In the genomic region with DNA sequence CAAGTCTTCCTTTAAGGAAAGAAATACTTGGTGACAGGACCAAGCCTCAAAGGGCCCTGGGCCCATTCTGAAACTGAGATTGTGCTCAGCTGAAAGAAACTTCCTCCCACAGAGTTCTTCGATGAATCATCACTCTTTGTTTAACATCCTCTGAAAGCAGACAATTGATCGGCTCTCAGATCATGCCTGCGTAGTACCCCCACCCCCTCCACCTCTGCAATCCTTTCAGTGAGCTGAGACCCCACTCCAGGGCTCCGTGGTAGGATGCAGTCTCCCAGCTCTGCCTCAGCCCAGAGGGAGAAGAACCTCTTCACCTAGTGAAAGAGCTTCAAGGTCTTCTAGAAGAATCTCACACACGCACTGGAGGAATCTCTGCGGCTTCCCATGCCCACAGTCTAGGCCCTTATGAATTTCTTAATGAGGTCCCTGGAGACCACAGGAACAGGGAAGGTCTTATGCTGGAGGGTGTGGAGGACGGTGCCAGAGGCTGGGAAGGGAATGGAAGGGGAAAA, we compare ENCODE assay signal across 9 cellular contexts.
DNase-seq lines count a peak whose midpoint lies in the region; ATAC-seq, FAIRE-seq and TF ChIP-seq lines count a peak whose summit lies in the region.
"Had no signal": no experiment of that assay in that cellular context is flagged by ENCODE, and none has a peak within 500 bp of the region (broad histone marks: within the 10 kb centered on the region; RNA-seq: fewer than 3 reads in every experiment).

No MANE protein-coding gene starts in this region.

- DNase-seq in A549 (ENCODE audit: low read depth in 1 of 2, low spot score in 1 of 2) (no peak), non-pigmented ciliary epithelial cell (ENCODE audit: low read depth) (peak; percentile 37), NCI-H748 treated with DMSO at 0.1 percent for 48 hours (lab: John Stamatoyannopoulos, UW) (no peak), erythroblast (lab: John Stamatoyannopoulos, UW) (no peak), NCI-H345 treated with DMSO at 0.1 percent for 48 hours (lab: John Stamatoyannopoulos, UW; ENCODE audit: unreplicated experiment) (no peak)
- peak; percentile 46 for DNase-seq in activated naive CD4-positive, alpha-beta T cell treated with anti-CD3 and anti-CD28 coated beads, Interleukin-2, amount 10 ng/mL, durations not matched to agents 7 days and 5 days

- peak overlapping the region; percentile 6 for H3K27ac Mint-ChIP-seq in activated naive CD4-positive, alpha-beta T cell treated with anti-CD3 and anti-CD28 coated beads, Interleukin-2, amount 10 ng/mL, durations not matched to agents 7 days and 5 days

- H3K4me1 Mint-ChIP-seq in activated naive CD4-positive, alpha-beta T cell treated with anti-CD3 and anti-CD28 coated beads, Interleukin-2, amount 10 ng/mL, durations not matched to agents 7 days and 5 days = peaks cover 54% of the 10 kb centered on the region

- peaks cover 64% of the 10 kb centered on the region for H3K27me3 Mint-ChIP-seq in activated naive CD4-positive, alpha-beta T cell treated with anti-CD3 and anti-CD28 coated beads, Interleukin-2, amount 10 ng/mL, durations not matched to agents 7 days and 5 days

- no peak for TF ChIP-seq EP300 in A549 (IDR thresholded peaks at IDR 0.05)

- FAIRE-seq in A549 (lab: Jason Lieb, UNC) = no peak

- TF ChIP-seq POLR2A in A549 (IDR thresholded peaks at IDR 0.05; ENCODE audit: low read length) (no peak), erythroblast (IDR thresholded peaks at IDR 0.05; ENCODE audit: low read length) (no peak)

- H3K9ac ChIP-seq in HUES48 (ENCODE audit: low read depth, low read length) = peak overlapping the region; percentile 32; the same call in 1 of the 2 replicates

- peak overlapping the region; percentile 34; the same call in 2 of the 3 replicates for H3K4me2 ChIP-seq in A549

- H3K27me3 ChIP-seq in HUES48 (ENCODE audit: control insufficient read depth, insufficient read depth, low read length) = peaks cover 39% of the 10 kb centered on the region

- peak overlapping the region in 1 of 2 experiments; percentile 11; a peak in 1 of 6 replicates for H3K27ac ChIP-seq in A549
- H3K27ac ChIP-seq in HUES48 (ENCODE audit: low read depth, low read length) = peak overlapping the region; percentile 96
- H3K27ac ChIP-seq: neutrophil had no signal

- no peaks in the 10 kb centered on the region for H3K36me3 ChIP-seq in HUES48 (ENCODE audit: control insufficient read depth, insufficient read depth, low read length)
- H3K36me3 ChIP-seq: neutrophil had no signal

- no peak overlapping the region for H3K4me3 Mint-ChIP-seq in activated naive CD4-positive, alpha-beta T cell treated with anti-CD3 and anti-CD28 coated beads, Interleukin-2, amount 10 ng/mL, durations not matched to agents 7 days and 5 days

- no peak for TF ChIP-seq CTCF in A549 (IDR thresholded peaks at IDR 0.05)

- H3K4me3 ChIP-seq in A549 (no peak overlapping the region), HUES48 (ENCODE audit: low read depth, low read length) (peak overlapping the region; percentile 28; the same call in 1 of the 2 replicates)

- 41% methylated on average over 6 of the region's 7 CpGs for WGBS in A549 (ENCODE audit: missing lambda C conversion rate)

- ATAC-seq in A549 = no peak
- ATAC-seq in GM21423 (IDR thresholded peaks at IDR 0.05; ENCODE audit: unreplicated experiment) = peak; percentile 32

- H3K9me3 ChIP-seq in A549 (no peaks in the 10 kb centered on the region), HUES48 (ENCODE audit: control insufficient read depth, insufficient read depth, low read length) (no peaks in the 10 kb centered on the region)
- H3K9me3 ChIP-seq: neutrophil had no signal

- CTCF ChIA-PET in A549 (lab: Yijun Ruan, JAX) = interaction anchor here (1.2 kb wide), 1 partner anchor 26 kb away, joined by 3 read pairs; no protein-coding TSS in a partner anchor
- CTCF ChIA-PET in activated naive CD4-positive, alpha-beta T cell treated with anti-CD3 and anti-CD28 coated beads, Interleukin-2, amount 10 ng/mL, durations not matched to agents 7 days and 5 days (lab: Charles Lee) = interaction anchor here (1.0 to 1.2 kb wide), 2 partner anchors 26 to 341 kb away, joined by 3 to 4 read pairs; no protein-coding TSS in a partner anchor

- TF ChIP-seq RAD21 in A549 (conservative IDR thresholded peaks at IDR 0.05 in 1 of 2, IDR thresholded peaks at IDR 0.05 in 1 of 2) = no peak

- H3K36me3 Mint-ChIP-seq in activated naive CD4-positive, alpha-beta T cell treated with anti-CD3 and anti-CD28 coated beads, Interleukin-2, amount 10 ng/mL, durations not matched to agents 7 days and 5 days = peaks cover 21% of the 10 kb centered on the region

- H3K4me1 ChIP-seq in A549 (peaks cover 15% of the 10 kb centered on the region; the same call in 1 of the 3 replicates), HUES48 (ENCODE audit: control insufficient read depth, insufficient read depth, low read length) (peaks cover 45% of the 10 kb centered on the region)

- POLR2A ChIA-PET in A549 (lab: Yijun Ruan, JAX) = no interaction called here

- H3K9me3 Mint-ChIP-seq in activated naive CD4-positive, alpha-beta T cell treated with anti-CD3 and anti-CD28 coated beads, Interleukin-2, amount 10 ng/mL, durations not matched to agents 7 days and 5 days = no peaks in the 10 kb centered on the region

TF ChIP-seq in A549, 52 proteins besides CTCF, POLR2A, EP300 and RAD21:
- TF ChIP-seq HOXB5 (CRISPR knock-in tag; IDR thresholded peaks at IDR 0.05) (no peak), FOSL2 (IDR thresholded peaks at IDR 0.05) (no peak), FOSL2 (CRISPR knock-in tag; IDR thresholded peaks at IDR 0.05) (no peak), RARB (CRISPR knock-in tag; IDR thresholded peaks at IDR 0.05) (no peak), E2F6 (IDR thresholded peaks at IDR 0.05; ENCODE audit: borderline replicate concordance, low read depth) (no peak)
- TF ChIP-seq, protein P1, sequence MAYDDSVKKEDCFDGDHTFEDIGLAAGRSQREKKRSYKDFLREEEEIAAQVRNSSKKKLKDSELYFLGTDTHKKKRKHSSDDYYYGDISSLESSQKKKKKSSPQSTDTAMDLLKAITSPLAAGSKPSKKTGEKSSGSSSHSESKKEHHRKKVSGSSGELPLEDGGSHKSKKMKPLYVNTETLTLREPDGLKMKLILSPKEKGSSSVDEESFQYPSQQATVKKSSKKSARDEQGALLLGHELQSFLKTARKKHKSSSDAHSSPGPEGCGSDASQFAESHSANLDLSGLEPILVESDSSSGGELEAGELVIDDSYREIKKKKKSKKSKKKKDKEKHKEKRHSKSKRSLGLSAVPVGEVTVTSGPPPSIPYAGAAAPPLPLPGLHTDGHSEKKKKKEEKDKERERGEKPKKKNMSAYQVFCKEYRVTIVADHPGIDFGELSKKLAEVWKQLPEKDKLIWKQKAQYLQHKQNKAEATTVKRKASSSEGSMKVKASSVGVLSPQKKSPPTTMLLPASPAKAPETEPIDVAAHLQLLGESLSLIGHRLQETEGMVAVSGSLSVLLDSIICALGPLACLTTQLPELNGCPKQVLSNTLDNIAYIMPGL (CRISPR knock-in tag; IDR thresholded peaks at IDR 0.05; ENCODE audit: borderline replicate concordance) = no peak

Comparison
In these comparisons a context has a peak if more than half of its experiments do, and no peak if none do; other contexts are left out.
1. DNase-seq: peak in activated naive CD4-positive, alpha-beta T cell treated with anti-CD3 and anti-CD28 coated beads, Interleukin-2, amount 10 ng/mL, durations not matched to agents 7 days and 5 days (single experiment) and non-pigmented ciliary epithelial cell (single experiment); none in A549 (0 of 2), NCI-H748 treated with DMSO at 0.1 percent for 48 hours (single experiment), erythroblast (0 of 2) and NCI-H345 treated with DMSO at 0.1 percent for 48 hours (single experiment).